10 cellular contexts compared by ENCODE assay signal in genomic region chr6:18242062-18242851, GRCh38. TPM values are rescaled to one million over a fixed set of nuclear protein-coding genes. Genes with fewer than 3 reads are reported as not detected.
DNase-seq lines count a peak whose midpoint lies in the region; ATAC-seq and TF ChIP-seq lines count a peak whose summit lies in the region.
"Had no signal": no experiment of that assay in that cellular context is flagged by ENCODE, and none has a peak within 500 bp of the region (broad histone marks: within the 10 kb centered on the region; RNA-seq: fewer than 3 reads in every experiment).

No MANE protein-coding gene starts in this region.

- no peak overlapping the region for H3K27ac Mint-ChIP-seq in activated CD4-positive, alpha-beta T cell treated with anti-CD3 and anti-CD28 coated beads, Interleukin-2, amount 10 ng/mL, durations not matched to agents 7 days and 5 days
- H3K27ac Mint-ChIP-seq in osteocyte (ENCODE audit: unreplicated experiment), result no peak overlapping the region

- H3K4me3 ChIP-seq in epithelial cell of proximal tubule (ENCODE audit: low read depth, low read length) (no peak overlapping the region), skeletal muscle cell (ENCODE audit: low read depth, low read length) (no peak overlapping the region)
- H3K4me3 ChIP-seq: prostate gland had no signal

- TF ChIP-seq CTCF in epithelial cell of proximal tubule (conservative IDR thresholded peaks at IDR 0.05; ENCODE audit: low read depth, low read length) (no peak), osteocyte (IDR thresholded peaks at IDR 0.05) (no peak)

- H3K4me3 Mint-ChIP-seq in activated CD4-positive, alpha-beta T cell treated with anti-CD3 and anti-CD28 coated beads, Interleukin-2, amount 10 ng/mL, durations not matched to agents 7 days and 5 days, result peak overlapping the region; percentile 37
- H3K4me3 Mint-ChIP-seq in osteocyte (ENCODE audit: unreplicated experiment), result no peak overlapping the region

- peaks cover 87% of the 10 kb centered on the region for H3K36me3 Mint-ChIP-seq in activated CD4-positive, alpha-beta T cell treated with anti-CD3 and anti-CD28 coated beads, Interleukin-2, amount 10 ng/mL, durations not matched to agents 7 days and 5 days (ENCODE audit: low read depth)
- peaks cover 44% of the 10 kb centered on the region for H3K36me3 Mint-ChIP-seq in osteocyte (ENCODE audit: unreplicated experiment)

- CTCF ChIA-PET in activated CD4-positive, alpha-beta T cell treated with anti-CD3 and anti-CD28 coated beads, Interleukin-2, amount 10 ng/mL, durations not matched to agents 7 days and 5 days (lab: Charles Lee), result interaction anchor here (0.5 to 1.4 kb wide), 4 partner anchors 8 to 29 kb away, joined by 3 to 4 read pairs (median 3); no protein-coding TSS in a partner anchor

- no peak for ATAC-seq in GM18870 (IDR thresholded peaks at IDR 0.05; ENCODE audit: unreplicated experiment)

- DNase-seq in activated CD4-positive, alpha-beta T cell treated with anti-CD3 and anti-CD28 coated beads, Interleukin-2, amount 10 ng/mL, durations not matched to agents 7 days and 5 days, result no peak
- no peak for DNase-seq in activated CD4-positive, alpha-beta T cell treated with anti-CD3 and anti-CD28 coated beads, Interleukin-2, amount 50 U/mL, for 4 hours
- DNase-seq in SW480 (ENCODE audit: low spot score) (peak; percentile 94), epithelial cell of proximal tubule (ENCODE audit: low read depth) (peak; percentile 46), skeletal muscle cell (ENCODE audit: low read depth) (peak; percentile 76), osteocyte (ENCODE audit: extremely low spot score, unreplicated experiment) (no peak), GF-D8 (lab: John Stamatoyannopoulos, UW) (no peak)
- DNase-seq: NCI-H526 treated with DMSO at 0.1 percent for 48 hours had no signal

- no peaks in the 10 kb centered on the region for H3K27me3 Mint-ChIP-seq in activated CD4-positive, alpha-beta T cell treated with anti-CD3 and anti-CD28 coated beads, Interleukin-2, amount 10 ng/mL, durations not matched to agents 7 days and 5 days
- no peaks in the 10 kb centered on the region for H3K27me3 Mint-ChIP-seq in osteocyte (ENCODE audit: unreplicated experiment)

- peaks cover 3% of the 10 kb centered on the region for H3K9me3 Mint-ChIP-seq in activated CD4-positive, alpha-beta T cell treated with anti-CD3 and anti-CD28 coated beads, Interleukin-2, amount 10 ng/mL, durations not matched to agents 7 days and 5 days
- H3K9me3 Mint-ChIP-seq in osteocyte (ENCODE audit: unreplicated experiment), result no peaks in the 10 kb centered on the region

- POLR2A ChIA-PET in activated CD4-positive, alpha-beta T cell treated with anti-CD3 and anti-CD28 coated beads, Interleukin-2, amount 10 ng/mL, durations not matched to agents 7 days and 5 days (lab: Charles Lee), result no interaction called here

- peaks cover 64% of the 10 kb centered on the region for H3K4me1 Mint-ChIP-seq in activated CD4-positive, alpha-beta T cell treated with anti-CD3 and anti-CD28 coated beads, Interleukin-2, amount 10 ng/mL, durations not matched to agents 7 days and 5 days
- peaks cover 6% of the 10 kb centered on the region for H3K4me1 Mint-ChIP-seq in osteocyte (ENCODE audit: unreplicated experiment)

RNA-seq across cellular contexts. Expression of gene DEK, which starts 22.1 kb away (rescaled TPM):
- 100 to 1,000 TPM; 246 to 282 TPM for total RNA-seq in activated CD4-positive, alpha-beta T cell treated with anti-CD3 and anti-CD28 coated beads, Interleukin-2, amount 10 ng/mL, durations not matched to agents 7 days and 5 days
- total RNA-seq in epithelial cell of proximal tubule (197 and 207 TPM in 2 replicates), osteocyte (62.1 and 65.5 TPM in 2 replicates)

Comparison
In these comparisons a context has a peak if more than half of its experiments do, and no peak if none do; other contexts are left out.
1. DNase-seq: peak in SW480 (single experiment), epithelial cell of proximal tubule (single experiment) and skeletal muscle cell (single experiment); none in activated CD4-positive, alpha-beta T cell treated with anti-CD3 and anti-CD28 coated beads, Interleukin-2, amount 10 ng/mL, durations not matched to agents 7 days and 5 days (single experiment), activated CD4-positive, alpha-beta T cell treated with anti-CD3 and anti-CD28 coated beads, Interleukin-2, amount 50 U/mL, for 4 hours (0 of 2), osteocyte (single experiment) and GF-D8 (single experiment).